In the genomic region with DNA sequence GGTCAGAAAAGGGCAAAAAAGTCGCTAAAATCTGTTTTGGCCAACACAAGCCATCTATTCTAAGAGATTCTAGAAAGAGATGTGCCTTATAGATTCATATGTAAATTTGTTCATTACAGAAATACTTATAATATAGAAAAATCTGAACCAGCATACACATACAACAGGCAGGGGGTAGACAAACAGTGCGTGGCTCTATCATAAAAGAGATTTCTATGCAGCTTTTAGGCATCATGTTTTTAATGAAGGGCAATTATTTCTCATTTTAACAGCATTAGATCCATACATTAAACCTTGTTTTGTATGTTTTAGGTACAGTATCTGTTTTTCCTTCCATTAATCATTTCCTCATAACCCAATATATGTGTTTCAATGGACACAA, we compare ENCODE assay signal across 9 cellular contexts. TPM values are rescaled to one million over a fixed set of nuclear protein-coding genes. Genes with fewer than 3 reads are reported as not detected.
DNase-seq lines count a peak whose midpoint lies in the region; TF ChIP-seq lines count a peak whose summit lies in the region.
"Had no signal": no experiment of that assay in that cellular context is flagged by ENCODE, and none has a peak within 500 bp of the region (broad histone marks: within the 10 kb centered on the region; RNA-seq: fewer than 3 reads in every experiment).

No MANE protein-coding gene starts in this region.

- H3K4me2 ChIP-seq in mesenchymal stem cell (ENCODE audit: low read length, poor library complexity, severe bottlenecking) = peak overlapping the region; percentile 87

- no peak overlapping the region for H2AFZ ChIP-seq in mesenchymal stem cell (ENCODE audit: low read depth, low read length)

- H3K9me3 ChIP-seq in ascending aorta (no peaks in the 10 kb centered on the region), mesenchymal stem cell (ENCODE audit: control insufficient read depth, low read length) (no peaks in the 10 kb centered on the region)

- CTCF ChIA-PET in activated naive CD4-positive, alpha-beta T cell treated with anti-CD3 and anti-CD28 coated beads, Interleukin-2, amount 10 ng/mL, durations not matched to agents 7 days and 5 days (lab: Charles Lee) = no interaction called here

- WGBS in mesenchymal stem cell = no CpG with 5 or more reads among the region's 2 CpGs

- intact Hi-C loops in ascending aorta (cut with DNase I) = loop anchor here (1.0 to 2.0 kb wide), 3 partner anchors 16 to 58 kb away; a partner anchor contains a TSS

- H3K23ac ChIP-seq in mesenchymal stem cell (ENCODE audit: low read length in 2 of 2) = no peak overlapping the region

- peak overlapping the region; percentile 92 for H3K4me3 Mint-ChIP-seq in activated naive CD4-positive, alpha-beta T cell treated with anti-CD3 and anti-CD28 coated beads, Interleukin-2, amount 10 ng/mL, durations not matched to agents 7 days and 5 days
- H3K4me3 Mint-ChIP-seq in type B pancreatic cell (peak overlapping the region; percentile 67), progenitor cell of endocrine pancreas (ENCODE audit: low read depth) (no peak overlapping the region)

- no peaks in the 10 kb centered on the region for H3K27me3 Mint-ChIP-seq in activated naive CD4-positive, alpha-beta T cell treated with anti-CD3 and anti-CD28 coated beads, Interleukin-2, amount 10 ng/mL, durations not matched to agents 7 days and 5 days
- H3K27me3 Mint-ChIP-seq in type B pancreatic cell = peaks cover 7% of the 10 kb centered on the region
- peaks cover 8% of the 10 kb centered on the region for H3K27me3 Mint-ChIP-seq in progenitor cell of endocrine pancreas

- no peak overlapping the region for H2BK12ac ChIP-seq in mesenchymal stem cell (ENCODE audit: low read length in 2 of 2)

- H3K18ac ChIP-seq in mesenchymal stem cell (ENCODE audit: low read depth in 1 of 2, low read length in 2 of 2) = no peak overlapping the region

- TF ChIP-seq CTCF in ascending aorta (IDR thresholded peaks at IDR 0.05) (no peak), type B pancreatic cell (conservative IDR thresholded peaks at IDR 0.05) (no peak), progenitor cell of endocrine pancreas (IDR thresholded peaks at IDR 0.05; ENCODE audit: unreplicated experiment) (no peak)

- H2AK5ac ChIP-seq in mesenchymal stem cell (ENCODE audit: low read length, severe bottlenecking) = no peak overlapping the region

- no peak overlapping the region for H4K91ac ChIP-seq in mesenchymal stem cell (ENCODE audit: low read length)

- peak overlapping the region; percentile 60 to 63 for H3K4me3 ChIP-seq in ascending aorta
- peak overlapping the region in 1 of 2 experiments; percentile 89 for H3K4me3 ChIP-seq in mesenchymal stem cell (ENCODE audit: insufficient read depth in 1 of 2, low read depth in 1 of 2, low read length in 2 of 2)

- H3K36me3 ChIP-seq in ascending aorta (peaks cover 0 to 4% of the 10 kb centered on the region in 2 donors), mesenchymal stem cell (ENCODE audit: control insufficient read depth in 1 of 2, insufficient read depth in 2 of 2, low read depth in 1 of 2, low read length in 2 of 2) (peaks cover 3 to 20% of the 10 kb centered on the region in 2 experiments)

- H3K79me1 ChIP-seq in mesenchymal stem cell (replicated peaks; ENCODE audit: low read length, poor library complexity, severe bottlenecking) = peaks cover 3% of the 10 kb centered on the region

- no peak overlapping the region for H2BK15ac ChIP-seq in mesenchymal stem cell (ENCODE audit: low read depth, poor library complexity, severe bottlenecking)

- no peak overlapping the region for H3K14ac ChIP-seq in mesenchymal stem cell (ENCODE audit: low read length in 2 of 2)

- peak overlapping the region; percentile 94 for H3K9ac ChIP-seq in mesenchymal stem cell (ENCODE audit: low read length)

- H3K4ac ChIP-seq in mesenchymal stem cell (ENCODE audit: low read depth in 1 of 2, low read length in 2 of 2) = no peak overlapping the region

- H3K27me3 ChIP-seq in ascending aorta = no peaks in the 10 kb centered on the region
- no peaks in the 10 kb centered on the region for H3K27me3 ChIP-seq in mesenchymal stem cell (ENCODE audit: control insufficient read depth in 1 of 2, insufficient read depth in 1 of 2, low read length in 2 of 2)

- no peak overlapping the region for H2BK120ac ChIP-seq in mesenchymal stem cell (ENCODE audit: low read depth, low read length)

- H3K4me1 Mint-ChIP-seq in activated naive CD4-positive, alpha-beta T cell treated with anti-CD3 and anti-CD28 coated beads, Interleukin-2, amount 10 ng/mL, durations not matched to agents 7 days and 5 days = peaks cover 55% of the 10 kb centered on the region
- H3K4me1 Mint-ChIP-seq in type B pancreatic cell (ENCODE audit: unreplicated experiment) = peaks cover 8% of the 10 kb centered on the region
- H3K4me1 Mint-ChIP-seq in progenitor cell of endocrine pancreas (ENCODE audit: low read depth) = no peaks in the 10 kb centered on the region

- H3K27ac Mint-ChIP-seq in activated naive CD4-positive, alpha-beta T cell treated with anti-CD3 and anti-CD28 coated beads, Interleukin-2, amount 10 ng/mL, durations not matched to agents 7 days and 5 days = peak overlapping the region; percentile 97
- H3K27ac Mint-ChIP-seq in type B pancreatic cell (no peak overlapping the region), progenitor cell of endocrine pancreas (no peak overlapping the region)

- no peak overlapping the region for H4K8ac ChIP-seq in mesenchymal stem cell (ENCODE audit: low read length)

- H3K27ac ChIP-seq in ascending aorta (peak overlapping the region; percentile 67 to 72), mesenchymal stem cell (ENCODE audit: low read length, poor library complexity, severe bottlenecking) (no peak overlapping the region)

- no peak overlapping the region for H2BK5ac ChIP-seq in mesenchymal stem cell (ENCODE audit: low read depth, low read length, poor library complexity, severe bottlenecking)

- DNase-seq in activated naive CD4-positive, alpha-beta T cell treated with anti-CD3 and anti-CD28 coated beads, Interleukin-2, amount 10 ng/mL, durations not matched to agents 7 days and 5 days = no peak
- DNase-seq in activated naive CD4-positive, alpha-beta T cell treated with anti-CD3 and anti-CD28 coated beads, Interleukin-2, amount 50 U/mL, for 16 hours = no peak
- no peak for DNase-seq in ascending aorta (ENCODE audit: low spot score in 2 of 2)
- DNase-seq in mesenchymal stem cell = no peak
- no peak for DNase-seq in type B pancreatic cell (ENCODE audit: extremely low spot score, unreplicated experiment)
- DNase-seq in NCI-H69 (lab: John Stamatoyannopoulos, UW) = no peak
- no peak for DNase-seq in OCI-M1 (lab: John Stamatoyannopoulos, UW)
- no peak for DNase-seq in progenitor cell of endocrine pancreas (ENCODE audit: low spot score, unreplicated experiment)

- H3K9me3 Mint-ChIP-seq in activated naive CD4-positive, alpha-beta T cell treated with anti-CD3 and anti-CD28 coated beads, Interleukin-2, amount 10 ng/mL, durations not matched to agents 7 days and 5 days = no peaks in the 10 kb centered on the region
- H3K9me3 Mint-ChIP-seq in type B pancreatic cell (no peaks in the 10 kb centered on the region), progenitor cell of endocrine pancreas (ENCODE audit: low read depth) (no peaks in the 10 kb centered on the region)

- H3K4me1 ChIP-seq in ascending aorta = peaks cover 0 to 10% of the 10 kb centered on the region in 2 donors
- H3K4me1 ChIP-seq in mesenchymal stem cell (ENCODE audit: control insufficient read depth, insufficient read depth, low read depth, low read length) = peaks cover 3% of the 10 kb centered on the region

- peaks cover 37% of the 10 kb centered on the region for H3K36me3 Mint-ChIP-seq in activated naive CD4-positive, alpha-beta T cell treated with anti-CD3 and anti-CD28 coated beads, Interleukin-2, amount 10 ng/mL, durations not matched to agents 7 days and 5 days
- H3K36me3 Mint-ChIP-seq in type B pancreatic cell = peaks cover 7% of the 10 kb centered on the region
- no peaks in the 10 kb centered on the region for H3K36me3 Mint-ChIP-seq in progenitor cell of endocrine pancreas (ENCODE audit: insufficient read depth)

RNA-seq across cellular contexts. Expression of a gene that starts 0.7 kb away (rescaled TPM):
- 16.9 TPM for total RNA-seq in ascending aorta
- 14.3 TPM for polyA plus RNA-seq in mesenchymal stem cell (2013, experiment 1 of 2)
- 15.1 TPM for polyA plus RNA-seq in mesenchymal stem cell (2013, experiment 2 of 2)
- 3.8 and 8.7 TPM in 2 replicates for total RNA-seq in type B pancreatic cell (ENCODE audit: low replicate concordance)
- 2.4 and 3.1 TPM in 2 replicates for total RNA-seq in progenitor cell of endocrine pancreas
- polyA plus RNA-seq: neural cell had no signal

RNA-seq across cellular contexts. Expression of a gene that starts 16.8 kb away (rescaled TPM):
- total RNA-seq in ascending aorta = 8.3 TPM
- polyA plus RNA-seq in mesenchymal stem cell (2013, experiment 1 of 2) = 25.5 TPM
- polyA plus RNA-seq in mesenchymal stem cell (2013, experiment 2 of 2) = 25.8 TPM
- 18.6 and 23.8 TPM in 2 replicates for total RNA-seq in type B pancreatic cell (ENCODE audit: low replicate concordance)
- total RNA-seq in progenitor cell of endocrine pancreas = 24.7 and 26.4 TPM in 2 replicates

RNA-seq across cellular contexts. Expression of a gene that starts 38.9 kb away (rescaled TPM):
- total RNA-seq in ascending aorta = 7.7 TPM
- 17.7 TPM for polyA plus RNA-seq in mesenchymal stem cell (2013, experiment 1 of 2)
- polyA plus RNA-seq in mesenchymal stem cell (2013, experiment 2 of 2) = 18.2 TPM
- 19.6 and 19.9 TPM in 2 replicates for total RNA-seq in type B pancreatic cell (ENCODE audit: low replicate concordance)
- total RNA-seq in progenitor cell of endocrine pancreas = 9.6 and 10.5 TPM in 2 replicates

RNA-seq across cellular contexts. Expression of a gene that starts 58.1 kb away (rescaled TPM):
- total RNA-seq in ascending aorta (22.5 TPM), type B pancreatic cell (ENCODE audit: low replicate concordance) (8.7 and 21.6 TPM in 2 replicates), progenitor cell of endocrine pancreas (26.8 and 33.4 TPM in 2 replicates)
- polyA plus RNA-seq in mesenchymal stem cell (2013, experiment 1 of 2) = 14.4 TPM
- 13.8 TPM for polyA plus RNA-seq in mesenchymal stem cell (2013, experiment 2 of 2)

RNA-seq across cellular contexts. Expression of a gene that starts 59.1 kb away (rescaled TPM):
- total RNA-seq in ascending aorta (not detected), type B pancreatic cell (ENCODE audit: low replicate concordance) (0.36 and 1.3 TPM in 2 replicates), progenitor cell of endocrine pancreas (1.5 and 1.6 TPM in 2 replicates)
- not detected for polyA plus RNA-seq in mesenchymal stem cell (2013, experiment 1 of 2)
- polyA plus RNA-seq in mesenchymal stem cell (2013, experiment 2 of 2) = not detected
- polyA plus RNA-seq: neural cell had no signal
